8 cellular contexts compared by ENCODE assay signal in genomic region chr14:95157987-95158712, GRCh38. TPM values are rescaled to one million over a fixed set of nuclear protein-coding genes. Genes with fewer than 3 reads are reported as not detected.
A peak's percentile ranks its signal among the peaks of the same experiment; 100 is the strongest.
DNase-seq lines count a peak whose midpoint lies in the region; ATAC-seq and TF ChIP-seq lines count a peak whose summit lies in the region.

No MANE protein-coding gene starts in this region.

- peak; percentile 10 for ATAC-seq in HG03066 (IDR thresholded peaks at IDR 0.05; ENCODE audit: low read depth, unreplicated experiment)
- ATAC-seq in GM21360 (IDR thresholded peaks at IDR 0.05; ENCODE audit: unreplicated experiment): no peak
- ATAC-seq in HG02763 (IDR thresholded peaks at IDR 0.05; ENCODE audit: unreplicated experiment): no peak

- no peaks in the 10 kb centered on the region for H3K9me3 ChIP-seq in sigmoid colon

- TF ChIP-seq CTCF in WI38 (IDR thresholded peaks at IDR 0.05; ENCODE audit: low read depth, low read length): no peak
- TF ChIP-seq CTCF in fibroblast of pulmonary artery (IDR thresholded peaks at IDR 0.05; ENCODE audit: low read length, missing control alignments): no peak
- TF ChIP-seq CTCF in sigmoid colon (IDR thresholded peaks at IDR 0.05): no peak

- no peak for TF ChIP-seq EP300 in sigmoid colon (IDR thresholded peaks at IDR 0.05)

- H3K4me3 ChIP-seq in WI38 (ENCODE audit: low read depth, low read length) (peak overlapping the region; percentile 80), fibroblast of pulmonary artery (replicated peaks; ENCODE audit: low read depth, low read length) (peak overlapping the region; percentile 71), sigmoid colon (peak overlapping the region; percentile 42 to 92 (median 86))

- no peaks in the 10 kb centered on the region for H3K36me3 ChIP-seq in sigmoid colon

- H3K27me3 ChIP-seq in sigmoid colon: no peaks in the 10 kb centered on the region

- peak overlapping the region; percentile 87 to 96 (median 92) for H3K27ac ChIP-seq in sigmoid colon

- WGBS in sigmoid colon, 2 donors: 12 to 22% methylated on average over 12 of the region's 12 CpGs

- intact Hi-C loops in sigmoid colon (cut with DNase I): loop anchor here (5.0 to 10.0 kb wide), 2 partner anchors 164 to 377 kb away; partner anchors contain the start of gene GLRX5

- peaks cover 0 to 45% (median 34%) of the 10 kb centered on the region in 4 donors for H3K4me1 ChIP-seq in sigmoid colon

- DNase-seq in stimulated activated CD4-positive, alpha-beta T cell treated with anti-CD3 and anti-CD28 coated beads, Interleukin-15, amount 100 ng/mL, for 24 hours: peak; percentile 35
- no peak for DNase-seq in stimulated activated CD4-positive, alpha-beta T cell treated with anti-CD3 and anti-CD28 coated beads, Interleukin-4, amount 100 ng/mL, for 24 hours
- no peak for DNase-seq in fibroblast of pulmonary artery (ENCODE audit: low read depth)
- no peak for DNase-seq in sigmoid colon

- TF ChIP-seq POLR2A in sigmoid colon (IDR thresholded peaks at IDR 0.05): no peak

RNA-seq across cellular contexts. Expression of gene DICER1, which starts 0.8 kb away (rescaled TPM):
- 10 to 100 TPM; 44.9 to 77.0 (median 51.1) TPM for total RNA-seq in sigmoid colon
- polyA plus RNA-seq in sigmoid colon: 10 to 100 TPM in 1 of 3 donors, 1 to 10 TPM in 2; 6.0 to 13.2 (median 7.9) TPM
